Comparison of ENCODE assay signal across 1 cellular context in the genomic region with DNA sequence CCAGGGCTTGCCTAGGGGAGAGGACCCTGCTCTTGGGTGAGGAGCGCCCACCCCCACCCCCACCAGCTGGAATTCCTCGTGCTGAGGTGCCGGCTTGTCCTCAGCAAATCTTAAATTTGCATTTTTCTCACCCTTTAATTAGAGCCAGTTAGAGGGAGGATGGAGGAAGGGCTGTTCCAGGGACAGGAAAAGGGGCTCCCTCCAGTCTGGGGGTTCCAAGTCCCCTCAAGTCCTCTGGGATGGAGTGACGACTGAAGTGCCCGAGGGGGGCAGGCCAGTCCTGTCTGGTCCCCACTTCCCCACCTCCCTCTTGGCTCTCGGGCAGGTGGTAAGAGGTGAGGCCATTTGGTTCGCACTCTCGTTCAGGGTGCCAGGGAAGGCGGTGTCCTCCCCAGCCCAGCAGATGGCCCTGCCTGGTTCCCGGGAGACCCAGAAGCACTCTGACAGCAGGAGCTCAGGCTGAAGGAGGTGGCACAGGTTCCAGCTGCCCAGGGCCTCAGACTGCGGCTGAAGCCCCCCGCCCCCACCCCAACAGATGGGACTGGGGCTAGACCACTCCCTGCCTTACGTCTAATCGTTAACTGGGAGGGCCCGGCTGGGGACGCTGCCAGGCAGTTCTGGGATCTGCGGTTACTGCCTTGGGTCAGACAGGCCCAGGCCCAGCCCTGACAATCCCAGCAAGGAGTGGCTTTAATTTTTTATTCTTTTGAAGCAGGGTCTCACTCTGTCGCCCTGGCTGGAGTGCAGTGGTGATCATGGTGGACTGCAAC.
TF ChIP-seq lines count a peak whose summit lies in the region.

No MANE protein-coding gene starts in this region.

TF ChIP-seq in endothelial cell of umbilical vein, 7 proteins besides CTCF, POLR2A, EP300 and RAD21:
- TF ChIP-seq FOS (IDR thresholded peaks at IDR 0.05; ENCODE audit: borderline replicate concordance, insufficient read depth, low read length) (no peak), EZH2 (IDR thresholded peaks at IDR 0.05; ENCODE audit: borderline replicate concordance, low read depth, low read length, severe bottlenecking) (no peak), JUN (IDR thresholded peaks at IDR 0.05; ENCODE audit: borderline replicate concordance, insufficient read depth, insufficient read length, low read depth) (no peak), POLR2AphosphoS5 (IDR thresholded peaks at IDR 0.05; ENCODE audit: insufficient read depth, low read depth, low read length) (peak; percentile 82), GATA2 (IDR thresholded peaks at IDR 0.05; ENCODE audit: insufficient read depth, insufficient read length, low read depth, low read length) (no peak)
- TF ChIP-seq, protein P1, sequence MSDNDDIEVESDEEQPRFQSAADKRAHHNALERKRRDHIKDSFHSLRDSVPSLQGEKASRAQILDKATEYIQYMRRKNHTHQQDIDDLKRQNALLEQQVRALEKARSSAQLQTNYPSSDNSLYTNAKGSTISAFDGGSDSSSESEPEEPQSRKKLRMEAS (IDR thresholded peaks at IDR 0.05; ENCODE audit: insufficient read depth, insufficient read length), result no peak
